16 cellular contexts compared by ENCODE assay signal in genomic region chr5:135186662-135187522, GRCh38.
DNase-seq lines count a peak whose midpoint lies in the region; ATAC-seq, FAIRE-seq and TF ChIP-seq lines count a peak whose summit lies in the region.
"Had no signal": no experiment of that assay in that cellular context is flagged by ENCODE, and none has a peak within 500 bp of the region (broad histone marks: within the 10 kb centered on the region; RNA-seq: fewer than 3 reads in every experiment).

No MANE protein-coding gene starts in this region.

- FAIRE-seq in small intestine (lab: Jason Lieb, UNC), result no peak
- FAIRE-seq: endometrium had no signal

- no peaks in the 10 kb centered on the region for H3K9me3 Mint-ChIP-seq in WTC11

- TF ChIP-seq POLR2A in thyroid gland (IDR thresholded peaks at IDR 0.05), result no peak

- H3K27me3 ChIP-seq in small intestine (ENCODE audit: control insufficient read depth in 2 of 2, insufficient read depth in 2 of 2, low read length in 2 of 2), result no peaks in the 10 kb centered on the region
- no peaks in the 10 kb centered on the region for H3K27me3 ChIP-seq in thyroid gland
- H3K27me3 ChIP-seq: testis had no signal

- POLR2A ChIA-PET in WTC11 (lab: Charles Lee), result no interaction called here

- no peaks in the 10 kb centered on the region for H3K36me3 Mint-ChIP-seq in WTC11

- H3K4me1 ChIP-seq in small intestine (ENCODE audit: control insufficient read depth in 2 of 2, insufficient read depth in 1 of 2, low read depth in 1 of 2, low read length in 1 of 2) (peaks cover 0 to 5% of the 10 kb centered on the region in 2 donors), thyroid gland (peaks cover 8 to 16% of the 10 kb centered on the region in 2 donors)

- TF ChIP-seq CTCF in thyroid gland (IDR thresholded peaks at IDR 0.05) (no peak), WTC11 (IDR thresholded peaks at IDR 0.05) (no peak)

- H3K27ac ChIP-seq in epithelial cell of prostate (peak overlapping the region; percentile 69), small intestine (ENCODE audit: low read depth in 1 of 2, low read length in 1 of 2) (peak overlapping the region in 1 of 2 donors; percentile 5), thyroid gland (no peak overlapping the region)
- H3K27ac ChIP-seq: neutrophil, testis had no signal

- no peaks in the 10 kb centered on the region for H3K36me3 ChIP-seq in small intestine (ENCODE audit: control insufficient read depth in 2 of 2, insufficient read depth in 2 of 2, low read length in 2 of 2)
- no peaks in the 10 kb centered on the region for H3K36me3 ChIP-seq in thyroid gland
- H3K36me3 ChIP-seq: neutrophil had no signal

- H3K4me1 Mint-ChIP-seq in WTC11, result peaks cover 13% of the 10 kb centered on the region

- peak; percentile 19 for DNase-seq in NCI-H2196 (lab: John Stamatoyannopoulos, UW; ENCODE audit: unreplicated experiment)
- no peak for DNase-seq in NCI-H2196 treated with DMSO at 0.1 percent for 48 hours (lab: John Stamatoyannopoulos, UW; ENCODE audit: unreplicated experiment)
- peak; percentile 77 for DNase-seq in OCI-M1 (lab: John Stamatoyannopoulos, UW)
- DNase-seq in epithelial cell of prostate (ENCODE audit: low read depth, low spot score), result no peak
- peak; percentile 69 for DNase-seq in small intestine
- DNase-seq in thyroid gland, result no peak
- DNase-seq in WTC11 (ENCODE audit: low spot score), result no peak
- DNase-seq: activated CD4-positive, alpha-beta T cell treated with anti-CD3 and anti-CD28 coated beads, Interleukin-2, amount 10 ng/mL, durations not matched to agents 7 days and 5 days; activated effector memory CD4-positive, alpha-beta T cell treated with anti-CD3 and anti-CD28 coated beads, Interleukin-2, amount 50 U/mL, for 16 hours; hippocampal formation; NCI-H187 treated with DMSO at 0.1 percent for 48 hours; T-helper 1 cell; testis had no signal

- ATAC-seq in GM21723 (IDR thresholded peaks at IDR 0.05; ENCODE audit: unreplicated experiment) (no peak), WTC11 (no peak)

- H3K4me3 ChIP-seq in small intestine (ENCODE audit: low read depth in 1 of 2, low read length in 2 of 2) (no peak overlapping the region), thyroid gland (replicated peaks in 1 of 3) (no peak overlapping the region)
- H3K4me3 ChIP-seq: testis had no signal

- H3K4me3 Mint-ChIP-seq in WTC11, result no peak overlapping the region
- H3K4me3 Mint-ChIP-seq: activated CD4-positive, alpha-beta T cell treated with anti-CD3 and anti-CD28 coated beads, Interleukin-2, amount 10 ng/mL, durations not matched to agents 7 days and 5 days had no signal

- H3K27ac Mint-ChIP-seq in WTC11, result no peak overlapping the region
- H3K27ac Mint-ChIP-seq: activated CD4-positive, alpha-beta T cell treated with anti-CD3 and anti-CD28 coated beads, Interleukin-2, amount 10 ng/mL, durations not matched to agents 7 days and 5 days had no signal

- intact Hi-C loops in thyroid gland (cut with DNase I), result loop anchor here (10.0 kb wide), 1 partner anchor 152 kb away; the partner anchor contains the start of gene PITX1

- CTCF ChIA-PET in WTC11 (lab: Charles Lee), result interaction anchor here (0.7 to 1.5 kb wide), 2 partner anchors 12 to 270 kb away, joined by 4 read pairs; no protein-coding TSS in a partner anchor

- WGBS in small intestine, 3 donors, result 18 to 58% (median 33%) methylated on average over 8 of the region's 8 CpGs
- 90 to 93% methylated on average over 8 of the region's 8 CpGs for WGBS in thyroid gland, 2 donors

- peaks cover 21% of the 10 kb centered on the region for H3K27me3 Mint-ChIP-seq in WTC11 (ENCODE audit: low read depth)

- H3K9me3 ChIP-seq in small intestine (ENCODE audit: control insufficient read depth, low read depth), result no peaks in the 10 kb centered on the region
- H3K9me3 ChIP-seq in thyroid gland, result no peaks in the 10 kb centered on the region
- H3K9me3 ChIP-seq: neutrophil, testis had no signal

TF ChIP-seq in WTC11, 78 proteins besides CTCF, POLR2A, EP300 and RAD21:
- TF ChIP-seq TCF7 (CRISPR knock-in tag; IDR thresholded peaks at IDR 0.05; ENCODE audit: low read depth) (no peak), CREB1 (CRISPR knock-in tag; IDR thresholded peaks at IDR 0.05) (no peak), EMX1 (CRISPR knock-in tag; IDR thresholded peaks at IDR 0.05) (no peak), ESRRA (CRISPR knock-in tag; IDR thresholded peaks at IDR 0.05; ENCODE audit: borderline replicate concordance) (no peak), RELA (CRISPR knock-in tag; IDR thresholded peaks at IDR 0.05; ENCODE audit: borderline replicate concordance) (no peak), IRF2 (CRISPR knock-in tag; IDR thresholded peaks at IDR 0.05; ENCODE audit: borderline replicate concordance, low read depth) (no peak), NFATC4 (CRISPR knock-in tag; IDR thresholded peaks at IDR 0.05) (no peak), FOXK1 (CRISPR knock-in tag; IDR thresholded peaks at IDR 0.05) (no peak), ZNF423 (CRISPR knock-in tag; IDR thresholded peaks at IDR 0.05) (no peak), ATF2 (CRISPR knock-in tag; IDR thresholded peaks at IDR 0.05; ENCODE audit: borderline replicate concordance, low read depth) (no peak), ARID4B (CRISPR knock-in tag; IDR thresholded peaks at IDR 0.05; ENCODE audit: borderline replicate concordance) (no peak), GTF2I (CRISPR knock-in tag; conservative IDR thresholded peaks at IDR 0.05) (no peak), ZBTB21 (CRISPR knock-in tag; IDR thresholded peaks at IDR 0.05; ENCODE audit: borderline replicate concordance) (no peak)
TF ChIP-seq in WTC11: peak in this region for 0.

Comparison
In these comparisons a context has a peak if more than half of its experiments do, and no peak if none do; other contexts are left out.
1. DNase-seq: peak in NCI-H2196 (single experiment), OCI-M1 (single experiment) and small intestine (single experiment); none in NCI-H2196 treated with DMSO at 0.1 percent for 48 hours (single experiment), epithelial cell of prostate (single experiment), thyroid gland (0 of 2) and WTC11 (single experiment).